20 cellular contexts compared by ENCODE assay signal in the genomic region with DNA sequence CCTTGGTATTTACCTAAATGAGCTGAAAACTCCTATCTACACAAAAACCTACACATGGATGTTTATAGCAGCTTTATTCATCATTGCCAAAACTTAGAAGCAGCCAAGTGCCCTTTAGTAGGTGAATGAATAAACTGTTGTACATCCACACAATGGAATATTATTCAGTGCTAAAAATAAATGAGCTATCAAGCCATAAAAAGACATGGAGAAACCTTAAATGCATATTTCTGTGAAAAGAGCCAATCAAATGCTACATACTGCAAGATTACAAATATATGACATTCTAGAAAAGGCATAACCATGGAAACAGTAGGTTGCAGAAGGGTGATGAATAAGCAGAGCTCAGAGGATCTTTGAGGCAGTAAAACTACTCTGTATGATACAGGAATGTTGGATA.
"Had no signal": no experiment of that assay in that cellular context is flagged by ENCODE, and none has a peak within 500 bp of the region (broad histone marks: within the 10 kb centered on the region; RNA-seq: fewer than 3 reads in every experiment).

No MANE protein-coding gene starts in this region.

- DNase-seq: activated CD8-positive, alpha-beta memory T cell treated with anti-CD3 and anti-CD28 coated beads for 24 hours; activated CD8-positive, alpha-beta memory T cell treated with anti-CD3 and anti-CD28 coated beads, Interleukin-2, amount 50 U/mL, for 48 hours; activated gamma-delta T cell treated with Interleukin-2 at 50 U/mL for 16 hours; activated T-cell treated with anti-CD3 and anti-CD28 coated beads, Interleukin-2, amount 50 U/mL, for 48 hours; amygdala; brain microvascular endothelial cell; cortex of kidney; effector CD4-positive, alpha-beta T cell; mesendoderm; naive thymus-derived CD8-positive, alpha-beta T cell; spleen; stimulated activated CD4-positive, alpha-beta T cell treated with anti-CD3 and anti-CD28 coated beads, Interleukin-4, amount 100 ng/mL, for 4 hours; stimulated activated naive B cell treated with anti-CD40 and anti-IgM and Interleukin-4, amounts not matched to agents 10 μg/mL and 1 μg/mL and 100 μg/mL, for 72 hours; T1000 had no signal

- H3K27me3 ChIP-seq: brain microvascular endothelial cell, esophagus muscularis mucosa, neutrophil, spleen, tibial nerve had no signal

- H3K27ac ChIP-seq: brain microvascular endothelial cell, esophagus muscularis mucosa, neutrophil, parathyroid adenoma, spleen, tibial nerve had no signal

- H3K4me3 ChIP-seq: esophagus muscularis mucosa, spleen, tibial nerve had no signal

- H3K9me3 ChIP-seq: esophagus muscularis mucosa, neutrophil, spleen, tibial nerve had no signal

- ATAC-seq: activated CD4-positive, CD25-positive, alpha-beta regulatory T cell treated with anti-CD3 and anti-CD28 coated beads, Interleukin-2, amount 50 U/mL, for 24 hours; activated naive CD4-positive, alpha-beta T cell treated with anti-CD3 and anti-CD28 coated beads, Interleukin-2, amount 50 U/mL, for 72 hours; naive thymus-derived CD8-positive, alpha-beta T cell; stimulated activated naive B cell treated with anti-CD40 and anti-IgM and Interleukin-4, amounts not matched to agents 10 μg/mL and 1 μg/mL and 100 μg/mL, for 72 hours had no signal

- H3K4me1 ChIP-seq: parathyroid adenoma, spleen, tibial nerve had no signal
